10 cellular contexts compared by ENCODE assay signal in genomic region chr9:85212887-85213286, GRCh38.
A peak's percentile ranks its signal among the peaks of the same experiment; 100 is the strongest.
DNase-seq lines count a peak whose midpoint lies in the region; ATAC-seq and TF ChIP-seq lines count a peak whose summit lies in the region.
"Had no signal": no experiment of that assay in that cellular context is flagged by ENCODE, and none has a peak within 500 bp of the region (broad histone marks: within the 10 kb centered on the region; RNA-seq: fewer than 3 reads in every experiment).

No MANE protein-coding gene starts in this region.

- H3F3A ChIP-seq in SK-N-SH (replicated peaks; ENCODE audit: insufficient read depth), result peaks cover 3% of the 10 kb centered on the region

- no peak for TF ChIP-seq RAD21 in SK-N-SH (IDR thresholded peaks at IDR 0.05; ENCODE audit: low read length)

- H4K20me1 ChIP-seq in SK-N-SH (ENCODE audit: insufficient read depth), result no peaks in the 10 kb centered on the region

- CTCF ChIA-PET in SK-N-SH (lab: Yijun Ruan, JAX), result no interaction called here

- H3K4me1 ChIP-seq in SK-N-SH (ENCODE audit: control insufficient read depth in 1 of 2, insufficient read depth in 2 of 2, low read depth in 1 of 2, low read length in 1 of 2) (0 out of 4 replicates have a peak, but pooled peaks cover 0 to 3% of the 10 kb centered on the region in 2 experiments), foreskin keratinocyte (peaks cover 28% of the 10 kb centered on the region), sigmoid colon (no peaks in the 10 kb centered on the region)

- no peaks in the 10 kb centered on the region for H3K36me3 ChIP-seq in SK-N-SH (replicated peaks in 1 of 2; ENCODE audit: control insufficient read depth in 1 of 2, insufficient read depth in 2 of 2, low read length in 1 of 2)
- no peaks in the 10 kb centered on the region for H3K36me3 ChIP-seq in sigmoid colon

- TF ChIP-seq EP300 in SK-N-SH (IDR thresholded peaks at IDR 0.05; ENCODE audit: borderline replicate concordance in 1 of 2, low read depth in 1 of 2, low read length in 1 of 2) (no peak), sigmoid colon (IDR thresholded peaks at IDR 0.05) (no peak)

- H3K4me2 ChIP-seq in SK-N-SH, result peak overlapping the region; percentile 36; the same call in 1 of the 2 replicates

- H2AFZ ChIP-seq in SK-N-SH (ENCODE audit: low read depth), result no peak overlapping the region

- H3K4me3 ChIP-seq in SK-N-SH (ENCODE audit: low read depth in 2 of 2, low read length in 1 of 2), result no peak overlapping the region
- no peak overlapping the region for H3K4me3 ChIP-seq in sigmoid colon

- H3K27me3 ChIP-seq in SK-N-SH (ENCODE audit: insufficient read depth) (no peaks in the 10 kb centered on the region), foreskin keratinocyte (no peaks in the 10 kb centered on the region), sigmoid colon (no peaks in the 10 kb centered on the region)

- H3K9me3 ChIP-seq in SK-N-SH (no peaks in the 10 kb centered on the region), sigmoid colon (no peaks in the 10 kb centered on the region)

- POLR2A ChIA-PET in SK-N-SH (lab: Yijun Ruan, JAX), result no interaction called here

- H3K9me2 ChIP-seq in SK-N-SH, result no peaks in the 10 kb centered on the region

- H3K79me2 ChIP-seq in SK-N-SH (ENCODE audit: insufficient read depth), result no peaks in the 10 kb centered on the region

- ATAC-seq in foreskin keratinocyte, result peak; percentile 88

- no peak for TF ChIP-seq CTCF in SK-N-SH (IDR thresholded peaks at IDR 0.05)
- TF ChIP-seq CTCF in foreskin keratinocyte (conservative IDR thresholded peaks at IDR 0.05), result no peak
- no peak for TF ChIP-seq CTCF in sigmoid colon (IDR thresholded peaks at IDR 0.05)

- intact Hi-C loops in sigmoid colon (cut with DNase I), result no loop called here

- H3K27ac ChIP-seq in SK-N-SH (ENCODE audit: low read depth in 2 of 2, low read length in 1 of 2) (peak overlapping the region in 1 of 2 experiments; percentile 68; a peak in 2 of 4 replicates), foreskin keratinocyte (peak overlapping the region; percentile 82), sigmoid colon (no peak overlapping the region)
- H3K27ac ChIP-seq: HL-60 had no signal

- H3K9ac ChIP-seq in SK-N-SH, result no peak overlapping the region; the same call in 1 of the 2 replicates

- DNase-seq in A172 (ENCODE audit: low spot score) (peak; percentile 13), GM04503 (ENCODE audit: low read depth) (peak; percentile 54), SK-N-SH (no peak), foreskin keratinocyte (peak; percentile 92 to 95), iPS-NIHi11 (ENCODE audit: low spot score) (no peak), sigmoid colon (no peak), GM19238 (ENCODE audit: insufficient read length, low spot score) (no peak)
- no peak for DNase-seq in stimulated activated naive CD4-positive, alpha-beta T cell treated with Interleukin-2 at 50 U/mL for 16 hours (lab: John Stamatoyannopoulos, UW)
- DNase-seq: occipital lobe had no signal

- TF ChIP-seq POLR2A in sigmoid colon (IDR thresholded peaks at IDR 0.05), result no peak

- 9% methylated on average over 2 of the region's 2 CpGs for whole genome bisulfite sequencing in SK-N-SH (ENCODE audit: low lambda C conversion rate)
- WGBS in sigmoid colon, 2 donors, result 15 to 60% methylated on average over 2 of the region's 2 CpGs

TF ChIP-seq in SK-N-SH, 30 proteins besides CTCF, POLR2A, EP300 and RAD21:
- TF ChIP-seq ELF1 (IDR thresholded peaks at IDR 0.05), result no peak
- peak; percentile 27; the same call in 1 of the 2 replicates for TF ChIP-seq JUND (IDR thresholded peaks at IDR 0.05)
- peak; percentile 42; the same call in 1 of the 2 replicates for TF ChIP-seq FOSL2 (IDR thresholded peaks at IDR 0.05; ENCODE audit: borderline replicate concordance, low read depth)
- TF ChIP-seq CHD2 (IDR thresholded peaks at IDR 0.05; ENCODE audit: low read length, partially characterized antibody), result no peak
- TF ChIP-seq TCF12 (IDR thresholded peaks at IDR 0.05), result peak; percentile 22; the same call in 1 of the 2 replicates
TF ChIP-seq in SK-N-SH: peak in this region for 3.

Comparison
In these comparisons a context has a peak if more than half of its experiments do, and no peak if none do; other contexts are left out.
1. DNase-seq: peak in A172 (single experiment), GM04503 (single experiment) and foreskin keratinocyte (2 of 2); none in SK-N-SH (single experiment), iPS-NIHi11 (single experiment), stimulated activated naive CD4-positive, alpha-beta T cell treated with Interleukin-2 at 50 U/mL for 16 hours (single experiment), sigmoid colon (single experiment) and GM19238 (single experiment).